14 cellular contexts compared by ENCODE assay signal in the genomic region with DNA sequence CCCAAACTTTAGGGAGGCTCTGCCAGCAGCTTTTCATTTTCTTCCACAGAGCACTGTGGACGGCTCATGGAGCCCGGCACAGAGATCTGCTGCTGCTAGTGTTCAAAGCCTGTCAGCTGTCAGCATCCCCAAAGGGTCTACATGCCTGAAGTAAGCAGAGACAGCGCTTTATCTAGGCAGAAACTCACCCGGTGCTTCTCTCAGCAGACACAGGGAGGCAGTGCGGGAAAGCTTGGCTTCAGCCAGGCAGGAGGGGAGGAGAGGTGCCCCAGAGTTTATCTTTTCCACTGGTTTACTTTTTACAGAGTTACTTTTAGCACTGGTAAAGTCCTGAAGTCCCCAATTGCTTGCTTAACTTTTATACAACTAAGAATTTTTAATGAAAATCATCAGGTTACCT.
DNase-seq lines count a peak whose midpoint lies in the region; ATAC-seq and TF ChIP-seq lines count a peak whose summit lies in the region.
"Had no signal": no experiment of that assay in that cellular context is flagged by ENCODE, and none has a peak within 500 bp of the region (broad histone marks: within the 10 kb centered on the region; RNA-seq: fewer than 3 reads in every experiment).

No MANE protein-coding gene starts in this region.

- DNase-seq in GM06990 (ENCODE audit: extremely low read depth, insufficient read length) (no peak), HuH-7 (ENCODE audit: low spot score) (peak; percentile 43), brain microvascular endothelial cell (peak; percentile 24), myocyte (ENCODE audit: low read depth) (peak; percentile 11), NCI-H524 treated with DMSO at 0.1 percent for 48 hours (lab: John Stamatoyannopoulos, UW) (no peak), NCI-H2196 treated with DMSO at 0.1 percent for 48 hours (lab: John Stamatoyannopoulos, UW; ENCODE audit: unreplicated experiment) (no peak), ureter (ENCODE audit: low spot score) (no peak)
- DNase-seq: activated CD8-positive, alpha-beta T cell treated with anti-CD3 and anti-CD28 coated beads, Interleukin-2, amount 10 ng/mL, durations not matched to agents 7 days and 5 days; DMS53; hippocampal formation had no signal

- H3K4me3 ChIP-seq in GM06990 (replicated peaks; ENCODE audit: low read depth, low read length) (no peak overlapping the region), brain microvascular endothelial cell (ENCODE audit: low read depth, low read length) (no peak overlapping the region)
- H3K4me3 ChIP-seq: mucosa of descending colon had no signal

- H3K36me3 ChIP-seq in GM06990 (ENCODE audit: control insufficient read depth, insufficient read depth, low read length) (no peaks in the 10 kb centered on the region), brain microvascular endothelial cell (replicated peaks) (no peaks in the 10 kb centered on the region)

- in situ Hi-C loops in brain microvascular endothelial cell (cut with HindIII; ENCODE audit: low pct_ligation_motif_present, low sequenced_read_pairs): no loop called here

- H3K27ac ChIP-seq in brain microvascular endothelial cell: no peak overlapping the region
- H3K27ac ChIP-seq: KMS-11 had no signal

- no peaks in the 10 kb centered on the region for H3K27me3 ChIP-seq in GM06990 (replicated peaks; ENCODE audit: control insufficient read depth, insufficient read depth, low read length)
- no peaks in the 10 kb centered on the region for H3K27me3 ChIP-seq in brain microvascular endothelial cell (replicated peaks)

- TF ChIP-seq CTCF in GM06990 (IDR thresholded peaks at IDR 0.05; ENCODE audit: insufficient read depth, low read length, poor library complexity, severe bottlenecking) (peak; percentile 14), brain microvascular endothelial cell (IDR thresholded peaks at IDR 0.05; ENCODE audit: low read depth, low read length, missing control alignments) (peak; percentile 63)

- ATAC-seq in HG03095 (IDR thresholded peaks at IDR 0.05; ENCODE audit: unreplicated experiment): no peak
- ATAC-seq: activated CD8-positive, alpha-beta T cell treated with anti-CD3 and anti-CD28 coated beads, Interleukin-2, amount 10 ng/mL, durations not matched to agents 7 days and 5 days; activated naive CD4-positive, alpha-beta T cell treated with anti-CD3 and anti-CD28 coated beads, Interleukin-2, amount 50 U/mL, for 72 hours; mucosa of descending colon had no signal

Comparison
In these comparisons a context has a peak if more than half of its experiments do, and no peak if none do; other contexts are left out.
1. DNase-seq: peak in HuH-7 (single experiment), brain microvascular endothelial cell (single experiment) and myocyte (single experiment); none in GM06990 (single experiment), NCI-H524 treated with DMSO at 0.1 percent for 48 hours (single experiment), NCI-H2196 treated with DMSO at 0.1 percent for 48 hours (single experiment) and ureter (single experiment).